In the genomic region with DNA sequence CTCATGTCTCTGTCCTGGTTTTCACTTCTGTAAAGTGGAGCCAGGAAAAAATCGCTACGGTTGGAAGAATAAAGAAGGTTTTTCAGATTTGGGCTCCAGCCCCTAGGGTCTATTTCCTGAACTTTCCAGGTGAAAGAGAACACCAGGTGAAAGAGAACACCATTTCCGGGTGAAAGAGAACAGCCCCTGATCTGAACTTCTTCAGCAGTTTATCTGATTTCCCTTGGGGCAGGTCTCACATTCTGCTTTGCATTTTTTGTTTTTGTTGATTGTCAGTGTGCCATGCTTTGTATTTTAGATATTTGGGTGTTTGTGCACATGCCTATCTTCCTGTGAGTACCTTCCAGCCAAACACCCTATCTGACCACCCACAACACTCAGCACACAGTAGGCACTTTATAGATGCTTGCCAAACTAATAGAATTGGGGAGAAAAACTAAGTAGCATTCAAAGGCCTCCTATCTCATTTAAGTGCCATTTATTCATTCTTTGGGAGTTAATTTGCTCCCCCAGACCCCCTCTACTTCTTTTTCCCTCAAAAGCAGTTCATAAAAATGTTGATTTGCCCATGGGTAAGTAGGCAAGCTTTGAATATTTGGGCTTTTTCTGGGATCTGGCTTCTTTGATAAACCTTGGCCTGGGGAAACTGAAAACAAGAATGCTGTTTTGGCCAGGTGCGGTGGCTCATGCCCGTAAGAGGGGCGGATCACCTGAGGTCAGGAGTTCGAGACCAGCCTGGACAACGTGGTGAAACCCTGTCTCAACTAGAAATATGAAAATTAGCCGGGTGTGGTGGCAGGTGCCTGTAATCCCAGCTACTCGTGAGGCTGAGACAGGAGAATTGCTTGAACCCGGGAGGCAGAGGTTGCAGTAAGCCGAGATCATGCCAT, we compare ENCODE assay signal across 9 cellular contexts. TPM values are rescaled to one million over a fixed set of nuclear protein-coding genes. Genes with fewer than 3 reads are reported as not detected.
DNase-seq lines count a peak whose midpoint lies in the region; ATAC-seq and TF ChIP-seq lines count a peak whose summit lies in the region.
"Had no signal": no experiment of that assay in that cellular context is flagged by ENCODE, and none has a peak within 500 bp of the region (broad histone marks: within the 10 kb centered on the region; RNA-seq: fewer than 3 reads in every experiment).

No MANE protein-coding gene starts in this region.

- 89% methylated on average over 11 of the region's 12 CpGs for WGBS in esophagus muscularis mucosa

- TF ChIP-seq EP300 in esophagus muscularis mucosa (IDR thresholded peaks at IDR 0.05) = no peak

- no peak for TF ChIP-seq POLR2A in esophagus muscularis mucosa (IDR thresholded peaks at IDR 0.05; ENCODE audit: low read depth)

- intact Hi-C loops in esophagus muscularis mucosa (cut with DNase I) = no loop called here

- H3K27ac Mint-ChIP-seq in progenitor cell of endocrine pancreas = no peak overlapping the region

- H3K36me3 ChIP-seq in BLaER1 (no peaks in the 10 kb centered on the region), esophagus muscularis mucosa (no peaks in the 10 kb centered on the region)

- DNase-seq in NCI-H2171 (lab: John Stamatoyannopoulos, UW) = peak; percentile 67
- no peak for DNase-seq in esophagus muscularis mucosa (ENCODE audit: extremely low spot score)
- no peak for DNase-seq in progenitor cell of endocrine pancreas (ENCODE audit: low spot score, unreplicated experiment)
- no peak for DNase-seq in NCI-H2029 (lab: John Stamatoyannopoulos, UW)
- DNase-seq in NCI-H187 (lab: John Stamatoyannopoulos, UW) = no peak
- DNase-seq: T-helper 2 cell had no signal

- H3K4me1 Mint-ChIP-seq in progenitor cell of endocrine pancreas (ENCODE audit: low read depth) = peaks cover 9% of the 10 kb centered on the region

- H3K36me3 Mint-ChIP-seq in progenitor cell of endocrine pancreas (ENCODE audit: insufficient read depth) = no peaks in the 10 kb centered on the region

- H3K4me1 ChIP-seq in BLaER1 (peaks cover 86% of the 10 kb centered on the region), esophagus muscularis mucosa (peaks cover 53 to 79% (median 60%) of the 10 kb centered on the region in 4 donors)

- no peaks in the 10 kb centered on the region for H4K20me1 ChIP-seq in BLaER1

- peak overlapping the region; percentile 86 for H3K4me3 ChIP-seq in BLaER1
- peak overlapping the region; percentile 70 to 81 (median 74) for H3K4me3 ChIP-seq in esophagus muscularis mucosa

- peaks cover 78% of the 10 kb centered on the region for H3K27me3 Mint-ChIP-seq in progenitor cell of endocrine pancreas

- ATAC-seq in HG02852 (IDR thresholded peaks at IDR 0.05; ENCODE audit: unreplicated experiment) (no peak), HG03378 (IDR thresholded peaks at IDR 0.05; ENCODE audit: unreplicated experiment) (no peak)

- H3K9me3 Mint-ChIP-seq in progenitor cell of endocrine pancreas (ENCODE audit: low read depth) = no peaks in the 10 kb centered on the region

- H3K27me3 ChIP-seq in BLaER1 (peaks cover 38% of the 10 kb centered on the region), esophagus muscularis mucosa (no peaks in the 10 kb centered on the region)

- TF ChIP-seq CTCF in esophagus muscularis mucosa (IDR thresholded peaks at IDR 0.05) (no peak), progenitor cell of endocrine pancreas (IDR thresholded peaks at IDR 0.05; ENCODE audit: unreplicated experiment) (no peak)

- H3K9me3 ChIP-seq in BLaER1 (no peaks in the 10 kb centered on the region), esophagus muscularis mucosa (no peaks in the 10 kb centered on the region)

- peak overlapping the region; percentile 79 for H3K4me3 Mint-ChIP-seq in progenitor cell of endocrine pancreas (ENCODE audit: low read depth)

- peak overlapping the region; percentile 97 for H3K4me2 ChIP-seq in BLaER1

- H3K27ac ChIP-seq in BLaER1 = peak overlapping the region; percentile 86
- H3K27ac ChIP-seq in esophagus muscularis mucosa (replicated peaks in 1 of 4) = peak overlapping the region; percentile 38 to 87 (median 85)

- H3K9ac ChIP-seq in BLaER1 = peak overlapping the region; percentile 84

RNA-seq across cellular contexts. Expression of a gene that starts 2.2 kb away (rescaled TPM):
- total RNA-seq in esophagus muscularis mucosa (10 to 100 TPM; 12.9 to 35.5 (median 21.9) TPM), progenitor cell of endocrine pancreas (53.4 and 55.2 TPM in 2 replicates)

RNA-seq across cellular contexts. Expression of a gene that starts 34.2 kb away (rescaled TPM):
- total RNA-seq in esophagus muscularis mucosa = 1,000 to 10,000 TPM; 3,645 to 7,984 (median 5,321) TPM
- 19.4 and 23.2 TPM in 2 replicates for total RNA-seq in progenitor cell of endocrine pancreas

Comparison
In these comparisons a context has a peak if more than half of its experiments do, and no peak if none do; other contexts are left out.
1. RNA of a gene that starts 34.2 kb away (total RNA-seq): 3,645 to 7,984 TPM in esophagus muscularis mucosa; 19.4 to 23.2 TPM in progenitor cell of endocrine pancreas; every median in the first group is over 100 times any median in the second.